In genomic region chr9:93988056-93988455, GRCh38 we compare ENCODE assay signal across 1 cellular context.
TF ChIP-seq lines count a peak whose summit lies in the region.

No MANE protein-coding gene starts in this region.

TF ChIP-seq in HepG2, 621 proteins besides CTCF, POLR2A, EP300 and RAD21 (continued from another document):
- TF ChIP-seq ARID3A (IDR thresholded peaks at IDR 0.05; ENCODE audit: low read depth, low read length) (0 out of 2 replicates have a peak, but pooled peaks have one; percentile 26), NR2F6 (IDR thresholded peaks at IDR 0.05) (no peak), NR2F6 (CRISPR knock-in tag; IDR thresholded peaks at IDR 0.05) (no peak)
